In genomic region chr6:41787219-41787917, GRCh38 we compare ENCODE assay signal across 8 cellular contexts. TPM values are rescaled to one million over a fixed set of nuclear protein-coding genes. Genes with fewer than 3 reads are reported as not detected.
DNase-seq lines count a peak whose midpoint lies in the region; ATAC-seq and TF ChIP-seq lines count a peak whose summit lies in the region.

TOMM6 (plus strand) TSS chr6:41787694; CDS start chr6:41787698, 4 bp downstream.

- H3K27ac ChIP-seq in ovary: peak within 1 kb of the TSS; percentile 80 to 92
- peak within 1 kb of the TSS; percentile 73 to 90 (median 87) for H3K27ac ChIP-seq in thyroid gland

- TF ChIP-seq POLR2A in GM10847 (IDR thresholded peaks at IDR 0.05; ENCODE audit: extremely low read depth, insufficient read length) (peak; percentile 84), ovary (IDR thresholded peaks at IDR 0.05) (peak; percentile 85), thyroid gland (IDR thresholded peaks at IDR 0.05) (peak; percentile 41 to 93)

- H3K36me3 ChIP-seq in ovary (no peaks in the 10 kb centered on the region), thyroid gland (peaks cover 11 to 14% of the 10 kb centered on the region in 2 donors)

- H3K4me1 ChIP-seq in ovary (ENCODE audit: insufficient read depth) (peaks cover 5% of the 10 kb centered on the region), thyroid gland (peaks cover 7 to 20% of the 10 kb centered on the region in 2 donors)

- no peak for TF ChIP-seq EP300 in ovary (IDR thresholded peaks at IDR 0.05)

- 0 to 1% (median 0%) methylated on average over 51 to 55 of the region's 55 CpGs for WGBS in ovary, 3 donors
- WGBS in thyroid gland, 2 donors: 0 to 1% methylated on average over 33 to 55 of the region's 55 CpGs

- no peaks in the 10 kb centered on the region for H3K9me3 ChIP-seq in ovary
- H3K9me3 ChIP-seq in thyroid gland: no peaks in the 10 kb centered on the region

- peaks cover 25 to 28% of the 10 kb centered on the region in 2 donors for H3K36me3 Mint-ChIP-seq in activated naive CD4-positive, alpha-beta T cell treated with anti-CD3 and anti-CD28 coated beads, Interleukin-2, amount 50 U/mL, for 72 hours

- peak; percentile 97 to 99 (median 98) for TF ChIP-seq CTCF in ovary (IDR thresholded peaks at IDR 0.05)
- TF ChIP-seq CTCF in thyroid gland (IDR thresholded peaks at IDR 0.05): peak; percentile 68 to 96 (median 92)

- ATAC-seq in HG02610 (IDR thresholded peaks at IDR 0.05; ENCODE audit: unreplicated experiment): peak; percentile 81
- peak; percentile 88 for ATAC-seq in SK-N-SH treated with all-trans-retinoic acid at 6 μM for 48 hours
- peak; percentile 88 for ATAC-seq in activated naive CD4-positive, alpha-beta T cell treated with anti-CD3 and anti-CD28 coated beads, Interleukin-2, amount 50 U/mL, for 72 hours

- H3K27me3 ChIP-seq in ovary: no peaks in the 10 kb centered on the region
- no peaks in the 10 kb centered on the region for H3K27me3 ChIP-seq in thyroid gland

- H3K4me3 ChIP-seq in ovary: peak within 1 kb of the TSS; percentile 67
- peak within 1 kb of the TSS; percentile 72 to 93 (median 80) for H3K4me3 ChIP-seq in thyroid gland (replicated peaks in 1 of 3)

- H3K27ac Mint-ChIP-seq in activated naive CD4-positive, alpha-beta T cell treated with anti-CD3 and anti-CD28 coated beads, Interleukin-2, amount 50 U/mL, for 72 hours: peak within 1 kb of the TSS; percentile 97 to 99

- DNase-seq in NCI-H1092 (lab: John Stamatoyannopoulos, UW): peak; percentile 86
- DNase-seq in activated naive CD4-positive, alpha-beta T cell treated with anti-CD3 and anti-CD28 coated beads, Interleukin-2, amount 50 U/mL, for 72 hours (ENCODE audit: low spot score in 2 of 2): peak; percentile 94 to 95
- DNase-seq in glomerular visceral epithelial cell (ENCODE audit: extremely low spot score): peak; percentile 95
- DNase-seq in ovary: peak; percentile 95 to 98 (median 96)
- DNase-seq in thyroid gland: peak; percentile 95 to 96

- intact Hi-C loops in ovary (cut with DNase I) (loop anchor here (2.0 to 10.0 kb wide), 6 partner anchors 135 to 1105 kb away; partner anchors contain the start of genes BYSL (in 2 of the 4) and MED20 (in 2 of the 4)), thyroid gland (cut with DNase I) (loop anchor here (5.0 to 10.0 kb wide), 3 partner anchors 135 to 427 kb away; partner anchors contain the start of genes BYSL, MED20 and MRPS10)

- H3K9me3 Mint-ChIP-seq in activated naive CD4-positive, alpha-beta T cell treated with anti-CD3 and anti-CD28 coated beads, Interleukin-2, amount 50 U/mL, for 72 hours: no peaks in the 10 kb centered on the region

TF ChIP-seq in SK-N-SH treated with all-trans-retinoic acid at 6 μM for 48 hours, 23 proteins besides CTCF, POLR2A, EP300 and RAD21 (continues in another document):
- TF ChIP-seq ISL1 (CRISPR knock-in tag; IDR thresholded peaks at IDR 0.05) (no peak), ZNF565 (CRISPR knock-in tag; conservative IDR thresholded peaks at IDR 0.05; ENCODE audit: low read depth) (no peak), ZFP30 (CRISPR knock-in tag; IDR thresholded peaks at IDR 0.05) (no peak), ZNF8 (CRISPR knock-in tag; IDR thresholded peaks at IDR 0.05) (no peak), CREB5 (CRISPR knock-in tag; IDR thresholded peaks at IDR 0.05; ENCODE audit: low read depth) (no peak), PATZ1 (CRISPR knock-in tag; IDR thresholded peaks at IDR 0.05; ENCODE audit: borderline replicate concordance) (no peak), TCF4 (CRISPR knock-in tag; IDR thresholded peaks at IDR 0.05; ENCODE audit: borderline replicate concordance) (no peak), ESRRG (CRISPR knock-in tag; IDR thresholded peaks at IDR 0.05) (no peak), TSHZ2 (CRISPR knock-in tag; IDR thresholded peaks at IDR 0.05) (no peak), RARB (CRISPR knock-in tag; IDR thresholded peaks at IDR 0.05) (no peak), ARNTL (CRISPR knock-in tag; IDR thresholded peaks at IDR 0.05; ENCODE audit: borderline replicate concordance, low read depth) (no peak), CSDC2 (CRISPR knock-in tag; IDR thresholded peaks at IDR 0.05) (no peak), GLIS3 (CRISPR knock-in tag; IDR thresholded peaks at IDR 0.05) (no peak), TOX (CRISPR knock-in tag; IDR thresholded peaks at IDR 0.05; ENCODE audit: borderline replicate concordance) (no peak), OSR1 (CRISPR knock-in tag; IDR thresholded peaks at IDR 0.05) (no peak), PPARA (CRISPR knock-in tag; IDR thresholded peaks at IDR 0.05; ENCODE audit: borderline replicate concordance) (no peak), ZC3H10 (CRISPR knock-in tag; IDR thresholded peaks at IDR 0.05) (no peak)
- TF ChIP-seq, protein P1, sequence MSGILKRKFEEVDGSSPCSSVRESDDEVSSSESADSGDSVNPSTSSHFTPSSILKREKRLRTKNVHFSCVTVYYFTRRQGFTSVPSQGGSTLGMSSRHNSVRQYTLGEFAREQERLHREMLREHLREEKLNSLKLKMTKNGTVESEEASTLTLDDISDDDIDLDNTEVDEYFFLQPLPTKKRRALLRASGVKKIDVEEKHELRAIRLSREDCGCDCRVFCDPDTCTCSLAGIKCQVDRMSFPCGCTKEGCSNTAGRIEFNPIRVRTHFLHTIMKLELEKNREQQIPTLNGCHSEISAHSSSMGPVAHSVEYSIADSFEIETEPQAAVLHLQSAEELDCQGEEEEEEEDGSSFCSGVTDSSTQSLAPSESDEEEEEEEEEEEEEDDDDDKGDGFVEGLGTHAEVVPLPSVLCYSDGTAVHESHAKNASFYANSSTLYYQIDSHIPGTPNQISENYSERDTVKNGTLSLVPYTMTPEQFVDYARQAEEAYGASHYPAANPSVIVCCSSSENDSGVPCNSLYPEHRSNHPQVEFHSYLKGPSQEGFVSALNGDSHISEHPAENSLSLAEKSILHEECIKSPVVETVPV (CRISPR knock-in tag; IDR thresholded peaks at IDR 0.05): no peak

RNA-seq across cellular contexts. Expression of gene TOMM6, which starts in this region (rescaled TPM):
- 100 to 1,000 TPM; 182 to 301 TPM for total RNA-seq in activated naive CD4-positive, alpha-beta T cell treated with anti-CD3 and anti-CD28 coated beads, Interleukin-2, amount 50 U/mL, for 72 hours
- total RNA-seq in ovary (100 to 1,000 TPM; 105 to 167 (median 144) TPM), thyroid gland (100 to 1,000 TPM in 3 of 4 donors, 10 to 100 TPM in 1; 96.3 to 134 (median 124) TPM)
- 100 to 1,000 TPM; 210 to 244 TPM for polyA plus RNA-seq in ovary

Comparison
In these comparisons a context has a peak if more than half of its experiments do, and no peak if none do; other contexts are left out.
1. Peak in every context shown above with its lines: DNase-seq, ATAC-seq, H3K4me3 ChIP-seq and H3K27ac ChIP-seq.